7 cellular contexts compared by ENCODE assay signal in genomic region chr7:116591202-116592040, GRCh38.
DNase-seq lines count a peak whose midpoint lies in the region; ATAC-seq and TF ChIP-seq lines count a peak whose summit lies in the region.

No MANE protein-coding gene starts in this region.

- H3K4me1 Mint-ChIP-seq in activated CD8-positive, alpha-beta T cell treated with anti-CD3 and anti-CD28 coated beads, Interleukin-2, amount 10 ng/mL, durations not matched to agents 7 days and 5 days (ENCODE audit: low read depth), result peaks cover 24% of the 10 kb centered on the region
- peaks cover 26% of the 10 kb centered on the region for H3K4me1 Mint-ChIP-seq in activated CD8-positive, alpha-beta memory T cell treated with anti-CD3 and anti-CD28 coated beads, Interleukin-2, amount 10 ng/mL, durations not matched to agents 7 days and 5 days

- TF ChIP-seq CTCF in GM12874 (IDR thresholded peaks at IDR 0.05; ENCODE audit: insufficient read depth, low read depth, low read length), result peak; percentile 18; the same call in 1 of the 2 replicates

- no peaks in the 10 kb centered on the region for H3K36me3 Mint-ChIP-seq in activated CD8-positive, alpha-beta T cell treated with anti-CD3 and anti-CD28 coated beads, Interleukin-2, amount 10 ng/mL, durations not matched to agents 7 days and 5 days (ENCODE audit: low read depth)
- no peaks in the 10 kb centered on the region for H3K36me3 Mint-ChIP-seq in activated CD8-positive, alpha-beta memory T cell treated with anti-CD3 and anti-CD28 coated beads, Interleukin-2, amount 10 ng/mL, durations not matched to agents 7 days and 5 days

- intact Hi-C loops in left colon (cut with DNase I, micrococcal nuclease), result loop anchor here (2.0 to 10.0 kb wide), 5 partner anchors 76 to 417 kb away; no protein-coding TSS in a partner anchor

- DNase-seq in NAMALWA (ENCODE audit: low spot score), result peak; percentile 69
- no peak for DNase-seq in activated CD8-positive, alpha-beta T cell treated with anti-CD3 and anti-CD28 coated beads, Interleukin-2, amount 10 ng/mL, durations not matched to agents 7 days and 5 days
- no peak for DNase-seq in left colon
- no peak for DNase-seq in activated CD8-positive, alpha-beta memory T cell treated with anti-CD3 and anti-CD28 coated beads, Interleukin-2, amount 10 ng/mL, durations not matched to agents 7 days and 5 days
- no peak for DNase-seq in activated naive CD4-positive, alpha-beta T cell treated with anti-CD3 and anti-CD28 coated beads, Interleukin-2, amount 50 U/mL, for 16 hours

- no peak overlapping the region for H3K27ac Mint-ChIP-seq in activated CD8-positive, alpha-beta T cell treated with anti-CD3 and anti-CD28 coated beads, Interleukin-2, amount 10 ng/mL, durations not matched to agents 7 days and 5 days
- H3K27ac Mint-ChIP-seq in activated CD8-positive, alpha-beta memory T cell treated with anti-CD3 and anti-CD28 coated beads, Interleukin-2, amount 10 ng/mL, durations not matched to agents 7 days and 5 days, result no peak overlapping the region

- H3K4me3 Mint-ChIP-seq in activated CD8-positive, alpha-beta T cell treated with anti-CD3 and anti-CD28 coated beads, Interleukin-2, amount 10 ng/mL, durations not matched to agents 7 days and 5 days, result no peak overlapping the region
- no peak overlapping the region for H3K4me3 Mint-ChIP-seq in activated CD8-positive, alpha-beta memory T cell treated with anti-CD3 and anti-CD28 coated beads, Interleukin-2, amount 10 ng/mL, durations not matched to agents 7 days and 5 days

- POLR2A ChIA-PET in activated CD8-positive, alpha-beta T cell treated with anti-CD3 and anti-CD28 coated beads, Interleukin-2, amount 10 ng/mL, durations not matched to agents 7 days and 5 days (lab: Charles Lee), result no interaction called here

- no peaks in the 10 kb centered on the region for H3K9me3 Mint-ChIP-seq in activated CD8-positive, alpha-beta T cell treated with anti-CD3 and anti-CD28 coated beads, Interleukin-2, amount 10 ng/mL, durations not matched to agents 7 days and 5 days (ENCODE audit: insufficient read depth)
- no peaks in the 10 kb centered on the region for H3K9me3 Mint-ChIP-seq in activated CD8-positive, alpha-beta memory T cell treated with anti-CD3 and anti-CD28 coated beads, Interleukin-2, amount 10 ng/mL, durations not matched to agents 7 days and 5 days (ENCODE audit: low read depth)

- CTCF ChIA-PET in activated CD8-positive, alpha-beta T cell treated with anti-CD3 and anti-CD28 coated beads, Interleukin-2, amount 10 ng/mL, durations not matched to agents 7 days and 5 days (lab: Charles Lee), result interaction anchor here (0.7 to 3.2 kb wide), 36 partner anchors 9 to 459 kb away, joined by 3 to 33 read pairs (median 6); partner anchors contain the start of gene TES
- CTCF ChIA-PET in activated CD8-positive, alpha-beta memory T cell treated with anti-CD3 and anti-CD28 coated beads, Interleukin-2, amount 10 ng/mL, durations not matched to agents 7 days and 5 days (lab: Charles Lee), result interaction anchor here (0.8 to 3.6 kb wide), 21 partner anchors 9 to 453 kb away, joined by 3 to 27 read pairs (median 7); no protein-coding TSS in a partner anchor

- peak; percentile 35 for ATAC-seq in activated CD8-positive, alpha-beta T cell treated with anti-CD3 and anti-CD28 coated beads, Interleukin-2, amount 10 ng/mL, durations not matched to agents 7 days and 5 days
- ATAC-seq in left colon (peak; percentile 31), HG03025 (IDR thresholded peaks at IDR 0.05; ENCODE audit: low FRiP score, unreplicated experiment) (no peak)
- no peak for ATAC-seq in activated CD8-positive, alpha-beta memory T cell treated with anti-CD3 and anti-CD28 coated beads, Interleukin-2, amount 10 ng/mL, durations not matched to agents 7 days and 5 days

- peaks cover 32% of the 10 kb centered on the region for H3K27me3 Mint-ChIP-seq in activated CD8-positive, alpha-beta T cell treated with anti-CD3 and anti-CD28 coated beads, Interleukin-2, amount 10 ng/mL, durations not matched to agents 7 days and 5 days (ENCODE audit: low read depth)
- H3K27me3 Mint-ChIP-seq in activated CD8-positive, alpha-beta memory T cell treated with anti-CD3 and anti-CD28 coated beads, Interleukin-2, amount 10 ng/mL, durations not matched to agents 7 days and 5 days, result peaks cover 41% of the 10 kb centered on the region

Comparison
In these comparisons a context has a peak if more than half of its experiments do, and no peak if none do; other contexts are left out.
1. ATAC-seq: peak in activated CD8-positive, alpha-beta T cell treated with anti-CD3 and anti-CD28 coated beads, Interleukin-2, amount 10 ng/mL, durations not matched to agents 7 days and 5 days (single experiment) and left colon (single experiment); none in HG03025 (single experiment) and activated CD8-positive, alpha-beta memory T cell treated with anti-CD3 and anti-CD28 coated beads, Interleukin-2, amount 10 ng/mL, durations not matched to agents 7 days and 5 days (single experiment).